1 cellular context compared by ENCODE assay signal in the genomic region with DNA sequence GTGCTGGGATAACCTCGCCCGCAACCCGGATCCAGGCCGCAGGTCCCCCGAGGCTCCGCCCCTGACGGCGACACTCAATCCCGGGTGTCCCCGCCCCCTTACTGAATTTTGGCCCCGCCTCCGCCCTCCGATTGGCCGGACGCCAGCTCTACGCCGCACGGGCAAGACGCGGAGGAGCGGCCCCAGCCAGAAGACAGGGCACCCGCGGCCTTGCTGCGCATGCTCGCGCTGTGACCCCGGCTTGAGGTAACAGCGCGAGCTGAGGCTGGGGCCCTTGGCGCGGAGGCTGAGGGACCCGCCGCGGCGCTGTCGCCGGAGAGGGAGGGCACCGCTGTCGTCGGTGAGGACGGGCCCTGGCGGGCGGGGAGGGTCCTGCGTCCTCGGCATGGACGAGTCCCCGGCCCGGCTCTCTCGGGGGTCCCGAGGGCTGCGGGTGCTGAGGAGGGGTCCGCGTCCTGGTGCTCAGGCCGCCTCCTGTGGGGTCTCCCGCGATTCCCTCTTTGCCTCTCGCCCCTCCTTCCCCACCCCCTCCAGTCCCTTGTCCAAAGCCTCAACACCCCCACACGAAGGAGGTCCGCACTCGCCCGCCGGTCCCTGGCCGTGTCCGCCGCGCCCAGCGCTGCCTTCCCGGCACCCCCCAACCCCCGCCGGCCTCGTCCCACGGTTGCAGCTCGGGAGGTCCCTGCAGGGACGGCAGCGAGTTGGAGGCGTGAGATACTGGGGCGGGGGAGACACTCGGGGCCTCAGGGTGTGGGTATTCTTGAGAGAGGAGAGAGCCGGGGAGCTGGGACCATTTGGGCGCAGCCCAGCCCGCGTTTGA.
A peak's percentile ranks its signal among the peaks of the same experiment; 100 is the strongest.
TF ChIP-seq lines count a peak whose summit lies in the region.

A gene with protein sequence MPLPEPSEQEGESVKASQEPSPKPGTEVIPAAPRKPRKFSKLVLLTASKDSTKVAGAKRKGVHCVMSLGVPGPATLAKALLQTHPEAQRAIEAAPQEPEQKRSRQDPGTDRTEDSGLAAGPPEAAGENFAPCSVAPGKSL (plus strand): TSS at position 189 of the 820 bp plus-strand sequence. CDS start 13,235 bp downstream, outside the sequence.

TF ChIP-seq in K562, 482 proteins besides CTCF, POLR2A, EP300 and RAD21 (continued from another document and continues in another):
- TF ChIP-seq, protein P1, sequence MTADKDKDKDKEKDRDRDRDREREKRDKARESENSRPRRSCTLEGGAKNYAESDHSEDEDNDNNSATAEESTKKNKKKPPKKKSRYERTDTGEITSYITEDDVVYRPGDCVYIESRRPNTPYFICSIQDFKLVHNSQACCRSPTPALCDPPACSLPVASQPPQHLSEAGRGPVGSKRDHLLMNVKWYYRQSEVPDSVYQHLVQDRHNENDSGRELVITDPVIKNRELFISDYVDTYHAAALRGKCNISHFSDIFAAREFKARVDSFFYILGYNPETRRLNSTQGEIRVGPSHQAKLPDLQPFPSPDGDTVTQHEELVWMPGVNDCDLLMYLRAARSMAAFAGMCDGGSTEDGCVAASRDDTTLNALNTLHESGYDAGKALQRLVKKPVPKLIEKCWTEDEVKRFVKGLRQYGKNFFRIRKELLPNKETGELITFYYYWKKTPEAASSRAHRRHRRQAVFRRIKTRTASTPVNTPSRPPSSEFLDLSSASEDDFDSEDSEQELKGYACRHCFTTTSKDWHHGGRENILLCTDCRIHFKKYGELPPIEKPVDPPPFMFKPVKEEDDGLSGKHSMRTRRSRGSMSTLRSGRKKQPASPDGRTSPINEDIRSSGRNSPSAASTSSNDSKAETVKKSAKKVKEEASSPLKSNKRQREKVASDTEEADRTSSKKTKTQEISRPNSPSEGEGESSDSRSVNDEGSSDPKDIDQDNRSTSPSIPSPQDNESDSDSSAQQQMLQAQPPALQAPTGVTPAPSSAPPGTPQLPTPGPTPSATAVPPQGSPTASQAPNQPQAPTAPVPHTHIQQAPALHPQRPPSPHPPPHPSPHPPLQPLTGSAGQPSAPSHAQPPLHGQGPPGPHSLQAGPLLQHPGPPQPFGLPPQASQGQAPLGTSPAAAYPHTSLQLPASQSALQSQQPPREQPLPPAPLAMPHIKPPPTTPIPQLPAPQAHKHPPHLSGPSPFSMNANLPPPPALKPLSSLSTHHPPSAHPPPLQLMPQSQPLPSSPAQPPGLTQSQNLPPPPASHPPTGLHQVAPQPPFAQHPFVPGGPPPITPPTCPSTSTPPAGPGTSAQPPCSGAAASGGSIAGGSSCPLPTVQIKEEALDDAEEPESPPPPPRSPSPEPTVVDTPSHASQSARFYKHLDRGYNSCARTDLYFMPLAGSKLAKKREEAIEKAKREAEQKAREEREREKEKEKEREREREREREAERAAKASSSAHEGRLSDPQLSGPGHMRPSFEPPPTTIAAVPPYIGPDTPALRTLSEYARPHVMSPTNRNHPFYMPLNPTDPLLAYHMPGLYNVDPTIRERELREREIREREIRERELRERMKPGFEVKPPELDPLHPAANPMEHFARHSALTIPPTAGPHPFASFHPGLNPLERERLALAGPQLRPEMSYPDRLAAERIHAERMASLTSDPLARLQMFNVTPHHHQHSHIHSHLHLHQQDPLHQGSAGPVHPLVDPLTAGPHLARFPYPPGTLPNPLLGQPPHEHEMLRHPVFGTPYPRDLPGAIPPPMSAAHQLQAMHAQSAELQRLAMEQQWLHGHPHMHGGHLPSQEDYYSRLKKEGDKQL (CRISPR knock-in tag; IDR thresholded peaks at IDR 0.05; ENCODE audit: borderline replicate concordance): 0 out of 2 replicates have a peak, but pooled peaks have one; percentile 33
- TF ChIP-seq ZNF436 (CRISPR knock-in tag; IDR thresholded peaks at IDR 0.05) (no peak), SLC30A9 (CRISPR knock-in tag; IDR thresholded peaks at IDR 0.05) (no peak), ARID1B (IDR thresholded peaks at IDR 0.05) (no peak), L3MBTL2 (IDR thresholded peaks at IDR 0.05) (no peak; the same call in 1 of the 2 replicates), KDM4B (IDR thresholded peaks at IDR 0.05; ENCODE audit: borderline replicate concordance in 2 of 2, low read depth in 1 of 2) (peak in 1 of 2 experiments; percentile 73; a peak in 1 of 4 replicates), SUPT5H (IDR thresholded peaks at IDR 0.05) (peak; percentile 86), ZNF75A (CRISPR knock-in tag; IDR thresholded peaks at IDR 0.05) (no peak), ZC3H4 (CRISPR knock-in tag; IDR thresholded peaks at IDR 0.05; ENCODE audit: borderline replicate concordance) (no peak), NCOA6 (IDR thresholded peaks at IDR 0.05) (no peak; the same call in 1 of the 2 replicates), NFYB (IDR thresholded peaks at IDR 0.05; ENCODE audit: extremely low read depth, insufficient read length) (no peak), PPARD (CRISPR knock-in tag; IDR thresholded peaks at IDR 0.05) (no peak), PCBP2 (IDR thresholded peaks at IDR 0.05; ENCODE audit: low read depth, low read length, poor library complexity, severe bottlenecking) (no peak), TAF15 (IDR thresholded peaks at IDR 0.05; ENCODE audit: low read depth, low read length) (no peak), SMAD4 (CRISPR knock-in tag; conservative IDR thresholded peaks at IDR 0.05) (peak; percentile 79), GTF2F1 (IDR thresholded peaks at IDR 0.05; ENCODE audit: low read depth, low read length) (no peak), TGIF2 (CRISPR knock-in tag; IDR thresholded peaks at IDR 0.05) (0 out of 2 replicates have a peak, but pooled peaks have one; percentile 26), PHB2 (IDR thresholded peaks at IDR 0.05; ENCODE audit: low read depth) (no peak), MAZ (CRISPR knock-in tag; conservative IDR thresholded peaks at IDR 0.05 in 1 of 2, IDR thresholded peaks at IDR 0.05 in 1 of 2) (peak; percentile 74 to 76), SNRNP70 (optimal IDR thresholded peaks at IDR 0.05; ENCODE audit: low read depth, low read length) (no peak), TCF3 (CRISPR knock-in tag; IDR thresholded peaks at IDR 0.05) (no peak), NR2C1 (IDR thresholded peaks at IDR 0.05) (no peak), NR2C1 (tag; IDR thresholded peaks at IDR 0.05) (no peak), RBM25 (IDR thresholded peaks at IDR 0.05; ENCODE audit: low read depth, low read length, severe bottlenecking) (peak; percentile 21), HLTF (IDR thresholded peaks at IDR 0.05) (no peak), ZEB2 (IDR thresholded peaks at IDR 0.05) (no peak), MECOM (CRISPR knock-in tag; IDR thresholded peaks at IDR 0.05) (no peak), FUS (optimal IDR thresholded peaks at IDR 0.05; ENCODE audit: low read depth, low read length) (peak; percentile 29), RBFOX2 (IDR thresholded peaks at IDR 0.05; ENCODE audit: low read depth, low read length) (peak; percentile 86), MEF2D (tag; conservative IDR thresholded peaks at IDR 0.05; ENCODE audit: low read depth) (no peak), NFIX (CRISPR knock-in tag; IDR thresholded peaks at IDR 0.05; ENCODE audit: low read depth) (peak; percentile 25; the same call in 1 of the 2 replicates), ATF1 (CRISPR knock-in tag; IDR thresholded peaks at IDR 0.05) (0 out of 2 replicates have a peak, but pooled peaks have one; percentile 9), ATF1 (tag; IDR thresholded peaks at IDR 0.05) (peak; percentile 84), GATAD2A (IDR thresholded peaks at IDR 0.05) (0 out of 2 replicates have a peak, but pooled peaks have one; percentile 39)
- TF ChIP-seq, protein P2, sequence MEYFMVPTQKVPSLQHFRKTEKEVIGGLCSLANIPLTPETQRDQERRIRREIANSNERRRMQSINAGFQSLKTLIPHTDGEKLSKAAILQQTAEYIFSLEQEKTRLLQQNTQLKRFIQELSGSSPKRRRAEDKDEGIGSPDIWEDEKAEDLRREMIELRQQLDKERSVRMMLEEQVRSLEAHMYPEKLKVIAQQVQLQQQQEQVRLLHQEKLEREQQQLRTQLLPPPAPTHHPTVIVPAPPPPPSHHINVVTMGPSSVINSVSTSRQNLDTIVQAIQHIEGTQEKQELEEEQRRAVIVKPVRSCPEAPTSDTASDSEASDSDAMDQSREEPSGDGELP (CRISPR knock-in tag; IDR thresholded peaks at IDR 0.05; ENCODE audit: borderline replicate concordance): peak; percentile 74
- TF ChIP-seq, protein P3, sequence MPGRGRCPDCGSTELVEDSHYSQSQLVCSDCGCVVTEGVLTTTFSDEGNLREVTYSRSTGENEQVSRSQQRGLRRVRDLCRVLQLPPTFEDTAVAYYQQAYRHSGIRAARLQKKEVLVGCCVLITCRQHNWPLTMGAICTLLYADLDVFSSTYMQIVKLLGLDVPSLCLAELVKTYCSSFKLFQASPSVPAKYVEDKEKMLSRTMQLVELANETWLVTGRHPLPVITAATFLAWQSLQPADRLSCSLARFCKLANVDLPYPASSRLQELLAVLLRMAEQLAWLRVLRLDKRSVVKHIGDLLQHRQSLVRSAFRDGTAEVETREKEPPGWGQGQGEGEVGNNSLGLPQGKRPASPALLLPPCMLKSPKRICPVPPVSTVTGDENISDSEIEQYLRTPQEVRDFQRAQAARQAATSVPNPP (IDR thresholded peaks at IDR 0.05; ENCODE audit: borderline replicate concordance, insufficient read depth, insufficient read length): no peak
- TF ChIP-seq, protein P4, sequence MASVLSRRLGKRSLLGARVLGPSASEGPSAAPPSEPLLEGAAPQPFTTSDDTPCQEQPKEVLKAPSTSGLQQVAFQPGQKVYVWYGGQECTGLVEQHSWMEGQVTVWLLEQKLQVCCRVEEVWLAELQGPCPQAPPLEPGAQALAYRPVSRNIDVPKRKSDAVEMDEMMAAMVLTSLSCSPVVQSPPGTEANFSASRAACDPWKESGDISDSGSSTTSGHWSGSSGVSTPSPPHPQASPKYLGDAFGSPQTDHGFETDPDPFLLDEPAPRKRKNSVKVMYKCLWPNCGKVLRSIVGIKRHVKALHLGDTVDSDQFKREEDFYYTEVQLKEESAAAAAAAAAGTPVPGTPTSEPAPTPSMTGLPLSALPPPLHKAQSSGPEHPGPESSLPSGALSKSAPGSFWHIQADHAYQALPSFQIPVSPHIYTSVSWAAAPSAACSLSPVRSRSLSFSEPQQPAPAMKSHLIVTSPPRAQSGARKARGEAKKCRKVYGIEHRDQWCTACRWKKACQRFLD (CRISPR knock-in tag; IDR thresholded peaks at IDR 0.05): no peak
- TF ChIP-seq, protein P5, sequence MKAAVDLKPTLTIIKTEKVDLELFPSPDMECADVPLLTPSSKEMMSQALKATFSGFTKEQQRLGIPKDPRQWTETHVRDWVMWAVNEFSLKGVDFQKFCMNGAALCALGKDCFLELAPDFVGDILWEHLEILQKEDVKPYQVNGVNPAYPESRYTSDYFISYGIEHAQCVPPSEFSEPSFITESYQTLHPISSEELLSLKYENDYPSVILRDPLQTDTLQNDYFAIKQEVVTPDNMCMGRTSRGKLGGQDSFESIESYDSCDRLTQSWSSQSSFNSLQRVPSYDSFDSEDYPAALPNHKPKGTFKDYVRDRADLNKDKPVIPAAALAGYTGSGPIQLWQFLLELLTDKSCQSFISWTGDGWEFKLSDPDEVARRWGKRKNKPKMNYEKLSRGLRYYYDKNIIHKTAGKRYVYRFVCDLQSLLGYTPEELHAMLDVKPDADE (conservative IDR thresholded peaks at IDR 0.05; ENCODE audit: control insufficient read depth, low read depth, low read length): 0 out of 2 replicates have a peak, but pooled peaks have one; percentile 40
- TF ChIP-seq, protein P6, sequence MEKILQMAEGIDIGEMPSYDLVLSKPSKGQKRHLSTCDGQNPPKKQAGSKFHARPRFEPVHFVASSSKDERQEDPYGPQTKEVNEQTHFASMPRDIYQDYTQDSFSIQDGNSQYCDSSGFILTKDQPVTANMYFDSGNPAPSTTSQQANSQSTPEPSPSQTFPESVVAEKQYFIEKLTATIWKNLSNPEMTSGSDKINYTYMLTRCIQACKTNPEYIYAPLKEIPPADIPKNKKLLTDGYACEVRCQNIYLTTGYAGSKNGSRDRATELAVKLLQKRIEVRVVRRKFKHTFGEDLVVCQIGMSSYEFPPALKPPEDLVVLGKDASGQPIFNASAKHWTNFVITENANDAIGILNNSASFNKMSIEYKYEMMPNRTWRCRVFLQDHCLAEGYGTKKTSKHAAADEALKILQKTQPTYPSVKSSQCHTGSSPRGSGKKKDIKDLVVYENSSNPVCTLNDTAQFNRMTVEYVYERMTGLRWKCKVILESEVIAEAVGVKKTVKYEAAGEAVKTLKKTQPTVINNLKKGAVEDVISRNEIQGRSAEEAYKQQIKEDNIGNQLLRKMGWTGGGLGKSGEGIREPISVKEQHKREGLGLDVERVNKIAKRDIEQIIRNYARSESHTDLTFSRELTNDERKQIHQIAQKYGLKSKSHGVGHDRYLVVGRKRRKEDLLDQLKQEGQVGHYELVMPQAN (IDR thresholded peaks at IDR 0.05; ENCODE audit: borderline replicate concordance): no peak
- TF ChIP-seq, protein P7, sequence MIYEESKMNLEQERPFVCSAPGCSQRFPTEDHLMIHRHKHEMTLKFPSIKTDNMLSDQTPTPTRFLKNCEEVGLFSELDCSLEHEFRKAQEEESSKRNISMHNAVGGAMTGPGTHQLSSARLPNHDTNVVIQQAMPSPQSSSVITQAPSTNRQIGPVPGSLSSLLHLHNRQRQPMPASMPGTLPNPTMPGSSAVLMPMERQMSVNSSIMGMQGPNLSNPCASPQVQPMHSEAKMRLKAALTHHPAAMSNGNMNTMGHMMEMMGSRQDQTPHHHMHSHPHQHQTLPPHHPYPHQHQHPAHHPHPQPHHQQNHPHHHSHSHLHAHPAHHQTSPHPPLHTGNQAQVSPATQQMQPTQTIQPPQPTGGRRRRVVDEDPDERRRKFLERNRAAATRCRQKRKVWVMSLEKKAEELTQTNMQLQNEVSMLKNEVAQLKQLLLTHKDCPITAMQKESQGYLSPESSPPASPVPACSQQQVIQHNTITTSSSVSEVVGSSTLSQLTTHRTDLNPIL (CRISPR knock-in tag; IDR thresholded peaks at IDR 0.05): no peak
